Comparison of ENCODE assay signal across 3 cellular contexts in the genomic region with DNA sequence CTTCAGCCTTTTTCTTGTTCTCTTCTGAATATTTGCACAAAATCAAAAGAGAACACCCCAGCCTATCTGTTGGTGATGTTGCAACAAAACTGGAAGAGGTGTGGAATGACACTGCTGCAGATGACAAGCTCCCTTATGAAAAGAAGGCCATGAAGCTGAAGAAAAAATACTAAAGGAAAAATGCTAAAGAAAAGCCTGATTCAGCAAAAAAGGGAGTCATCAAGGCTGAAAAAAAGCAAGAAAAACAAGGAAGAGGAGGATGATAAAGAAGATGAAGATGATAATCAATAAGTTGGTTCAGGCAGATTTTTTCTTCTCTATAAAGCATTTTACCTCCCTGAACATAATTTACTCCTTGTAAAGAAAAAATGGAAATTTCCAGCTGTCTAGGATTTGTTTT.
TF ChIP-seq lines count a peak whose summit lies in the region.

No MANE protein-coding gene starts in this region.

TF ChIP-seq in A549, 52 proteins besides CTCF, POLR2A, EP300 and RAD21:
- TF ChIP-seq JUN (IDR thresholded peaks at IDR 0.05) (no peak), CBX2 (IDR thresholded peaks at IDR 0.05; ENCODE audit: borderline replicate concordance, low read depth) (no peak), MAFK (IDR thresholded peaks at IDR 0.05; ENCODE audit: partially characterized antibody) (peak; percentile 83)

TF ChIP-seq in IMR-90, 13 proteins besides CTCF, POLR2A, EP300 and RAD21:
- TF ChIP-seq MAFK (IDR thresholded peaks at IDR 0.05; ENCODE audit: low read depth, low read length) (peak; percentile 89), NFE2L2 (IDR thresholded peaks at IDR 0.05; ENCODE audit: low read depth, low read length) (no peak)

TF ChIP-seq in H1, 55 proteins besides CTCF, POLR2A, EP300 and RAD21:
- no peak for TF ChIP-seq HDAC2 (IDR thresholded peaks at IDR 0.05; ENCODE audit: borderline replicate concordance in 1 of 2, low read depth in 2 of 2, low read length in 2 of 2)
- TF ChIP-seq MAFK (IDR thresholded peaks at IDR 0.05; ENCODE audit: low read depth, low read length): peak; percentile 57; the same call in 1 of the 2 replicates
